In genomic region chr12:12883369-12884001, GRCh38 we compare ENCODE assay signal across 13 cellular contexts. TPM values are rescaled to one million over a fixed set of nuclear protein-coding genes. Genes with fewer than 3 reads are reported as not detected.
DNase-seq lines count a peak whose midpoint lies in the region; ATAC-seq, FAIRE-seq and TF ChIP-seq lines count a peak whose summit lies in the region.
"Had no signal": no experiment of that assay in that cellular context is flagged by ENCODE, and none has a peak within 500 bp of the region (broad histone marks: within the 10 kb centered on the region; RNA-seq: fewer than 3 reads in every experiment).

No MANE protein-coding gene starts in this region.

- BruUV-seq in K562 (replicated peaks; lab: Mats Ljungman, UMichigan), result no TSS peak

- no peaks in the 10 kb centered on the region for H3K36me3 Mint-ChIP-seq in stimulated activated memory B cell treated with anti-CD40 and anti-IgM and Interleukin-4, amounts not matched to agents 10 μg/mL and 1 μg/mL and 100 μg/mL, for 72 hours
- H3K36me3 Mint-ChIP-seq in activated naive CD4-positive, alpha-beta T cell treated with anti-CD3 and anti-CD28 coated beads, Interleukin-2, amount 10 ng/mL, durations not matched to agents 7 days and 5 days, result no peaks in the 10 kb centered on the region

- H3K9me3 ChIP-seq in K562 (replicated peaks; ENCODE audit: control insufficient read depth, insufficient read depth, low read depth, low read length) (no peaks in the 10 kb centered on the region), upper lobe of left lung (no peaks in the 10 kb centered on the region)

- POLR2A ChIA-PET in K562 (lab: Yijun Ruan, JAX), result no interaction called here

- H3K27me3 ChIP-seq in K562 (ENCODE audit: control insufficient read depth in 2 of 2, insufficient read depth in 2 of 2, low read length in 2 of 2) (peaks cover 0 to 11% of the 10 kb centered on the region in 2 experiments; a peak in 2 of 5 replicates), upper lobe of left lung (no peaks in the 10 kb centered on the region)

- H3K27ac ChIP-seq in K562 (ENCODE audit: extremely low read depth, low read depth, low read length) (no peak overlapping the region), upper lobe of left lung (peak overlapping the region; percentile 27 to 75 (median 62))

- no peak for TF ChIP-seq RAD21 in K562 (CRISPR knock-in tag; conservative IDR thresholded peaks at IDR 0.05 in 1 of 2, IDR thresholded peaks at IDR 0.05 in 1 of 2)

- CTCF ChIA-PET in K562 (lab: Yijun Ruan, JAX; ENCODE audit: low intra/inter-chr PET ratio), result no interaction called here
- CTCF ChIA-PET in activated naive CD4-positive, alpha-beta T cell treated with anti-CD3 and anti-CD28 coated beads, Interleukin-2, amount 10 ng/mL, durations not matched to agents 7 days and 5 days (lab: Charles Lee), result no interaction called here

- no peak overlapping the region for H3K27ac Mint-ChIP-seq in stimulated activated memory B cell treated with anti-CD40 and anti-IgM and Interleukin-4, amounts not matched to agents 10 μg/mL and 1 μg/mL and 100 μg/mL, for 72 hours
- H3K27ac Mint-ChIP-seq in activated naive CD4-positive, alpha-beta T cell treated with anti-CD3 and anti-CD28 coated beads, Interleukin-2, amount 10 ng/mL, durations not matched to agents 7 days and 5 days, result no peak overlapping the region
- H3K27ac Mint-ChIP-seq: activated T-cell treated with anti-CD3 and anti-CD28 coated beads, Interleukin-2, amount 50 U/mL, for 72 hours had no signal

- no peaks in the 10 kb centered on the region for H3K79me2 ChIP-seq in K562 (ENCODE audit: control insufficient read depth, insufficient read depth, low read length)

- DNase-seq in HT-29 (ENCODE audit: low spot score), result peak; percentile 88
- peak; percentile 20 to 23 (median 22) for DNase-seq in K562 (ENCODE audit: extremely low read depth in 1 of 4, low spot score in 3 of 4)
- no peak for DNase-seq in left colon
- DNase-seq in upper lobe of left lung, result peak in 1 of 2 donors; percentile 60
- no peak for DNase-seq in NCI-H1930 (lab: John Stamatoyannopoulos, UW)
- no peak for DNase-seq in activated naive CD4-positive, alpha-beta T cell treated with anti-CD3 and anti-CD28 coated beads, Interleukin-2, amount 10 ng/mL, durations not matched to agents 7 days and 5 days
- DNase-seq: activated CD4-positive, CD25-positive, alpha-beta regulatory T cell; activated T-cell treated with anti-CD3 and anti-CD28 coated beads, Interleukin-2, amount 50 U/mL, for 72 hours; cerebellar nuclear complex; DMS153; right cardiac atrium had no signal

- no peaks in the 10 kb centered on the region for H3K9me1 ChIP-seq in K562 (ENCODE audit: control insufficient read depth, insufficient read depth, low read length)

- intact Hi-C loops in K562 (cut with micrococcal nuclease), result no loop called here
- intact Hi-C loops in left colon (cut with DNase I, micrococcal nuclease), result loop anchor here in 1 of 2 donors (10.0 kb wide), 1 partner anchor 49 kb away; no protein-coding TSS in a partner anchor

- no peaks in the 10 kb centered on the region for H3K4me1 Mint-ChIP-seq in stimulated activated memory B cell treated with anti-CD40 and anti-IgM and Interleukin-4, amounts not matched to agents 10 μg/mL and 1 μg/mL and 100 μg/mL, for 72 hours
- peaks cover 27% of the 10 kb centered on the region for H3K4me1 Mint-ChIP-seq in activated naive CD4-positive, alpha-beta T cell treated with anti-CD3 and anti-CD28 coated beads, Interleukin-2, amount 10 ng/mL, durations not matched to agents 7 days and 5 days

- H3K4me3 Mint-ChIP-seq in stimulated activated memory B cell treated with anti-CD40 and anti-IgM and Interleukin-4, amounts not matched to agents 10 μg/mL and 1 μg/mL and 100 μg/mL, for 72 hours, result no peak overlapping the region
- no peak overlapping the region for H3K4me3 Mint-ChIP-seq in activated naive CD4-positive, alpha-beta T cell treated with anti-CD3 and anti-CD28 coated beads, Interleukin-2, amount 10 ng/mL, durations not matched to agents 7 days and 5 days
- H3K4me3 Mint-ChIP-seq: activated T-cell treated with anti-CD3 and anti-CD28 coated beads, Interleukin-2, amount 50 U/mL, for 72 hours had no signal

- no peak for TF ChIP-seq EP300 in K562 (IDR thresholded peaks at IDR 0.05; ENCODE audit: low read length)
- TF ChIP-seq EP300 in upper lobe of left lung (IDR thresholded peaks at IDR 0.05), result peak in 2 of 4 donors; percentile 6 to 61

- H3K9me3 Mint-ChIP-seq in stimulated activated memory B cell treated with anti-CD40 and anti-IgM and Interleukin-4, amounts not matched to agents 10 μg/mL and 1 μg/mL and 100 μg/mL, for 72 hours, result no peaks in the 10 kb centered on the region
- H3K9me3 Mint-ChIP-seq in activated naive CD4-positive, alpha-beta T cell treated with anti-CD3 and anti-CD28 coated beads, Interleukin-2, amount 10 ng/mL, durations not matched to agents 7 days and 5 days, result no peaks in the 10 kb centered on the region
- H3K9me3 Mint-ChIP-seq: activated T-cell treated with anti-CD3 and anti-CD28 coated beads, Interleukin-2, amount 50 U/mL, for 72 hours had no signal

- TF ChIP-seq CTCF in K562 (IDR thresholded peaks at IDR 0.05 in 2 of 3, conservative IDR thresholded peaks at IDR 0.05 in 1 of 3; ENCODE audit: insufficient read depth in 2 of 3, low read depth in 1 of 3, low read length in 3 of 3) (no peak), upper lobe of left lung (IDR thresholded peaks at IDR 0.05) (no peak)

- H3K4me3 ChIP-seq in K562, result no peak overlapping the region
- H3K4me3 ChIP-seq in upper lobe of left lung, result no peak overlapping the region

- H3K36me3 ChIP-seq in K562 (ENCODE audit: control insufficient read depth, insufficient read depth, low read length), result no peaks in the 10 kb centered on the region
- H3K36me3 ChIP-seq in upper lobe of left lung, result no peaks in the 10 kb centered on the region

- no peak overlapping the region for H2AFZ ChIP-seq in K562 (ENCODE audit: low read depth, low read length)

- no peak overlapping the region for H3K4me2 ChIP-seq in K562 (ENCODE audit: insufficient read depth, low read length)

- in situ Hi-C loops in K562 (cut with MboI), result no loop called here

- WGBS in K562 (ENCODE audit: insufficient coverage, low coverage, missing lambda C conversion rate), result 51% methylated on average over 6 of the region's 6 CpGs
- WGBS in upper lobe of left lung, 2 donors, result 71 to 84% methylated on average over 6 of the region's 6 CpGs

- peaks cover 27% of the 10 kb centered on the region for H3K27me3 Mint-ChIP-seq in stimulated activated memory B cell treated with anti-CD40 and anti-IgM and Interleukin-4, amounts not matched to agents 10 μg/mL and 1 μg/mL and 100 μg/mL, for 72 hours
- H3K27me3 Mint-ChIP-seq in activated naive CD4-positive, alpha-beta T cell treated with anti-CD3 and anti-CD28 coated beads, Interleukin-2, amount 10 ng/mL, durations not matched to agents 7 days and 5 days, result peaks cover 14% of the 10 kb centered on the region

- TF ChIP-seq POLR2A in K562 (conservative IDR thresholded peaks at IDR 0.05) (no peak), upper lobe of left lung (IDR thresholded peaks at IDR 0.05) (no peak)

- no peak overlapping the region for H3K9ac ChIP-seq in K562 (ENCODE audit: insufficient read depth in 1 of 2, low read depth in 2 of 2, low read length in 2 of 2)

- no peaks in the 10 kb centered on the region for H4K20me1 ChIP-seq in K562 (replicated peaks; ENCODE audit: control insufficient read depth, insufficient read depth, low read length)

- no peak for FAIRE-seq in K562 (lab: Jason Lieb, UNC)
- FAIRE-seq: GM18507 had no signal

- H3K4me1 ChIP-seq in K562 (replicated peaks in 1 of 2; ENCODE audit: control insufficient read depth in 2 of 2, insufficient read depth in 2 of 2, low read length in 2 of 2) (peaks cover 0 to 8% of the 10 kb centered on the region in 2 experiments; a peak in 2 of 5 replicates), upper lobe of left lung (peaks cover 0 to 13% (median 0%) of the 10 kb centered on the region in 4 donors)

- ATAC-seq in K562 (peak; percentile 71), left colon (peak; percentile 62), upper lobe of left lung (ENCODE audit: low FRiP score in 2 of 2) (peak; percentile 52 to 53)
- no peak for ATAC-seq in stimulated activated memory B cell treated with anti-CD40 and anti-IgM and Interleukin-4, amounts not matched to agents 10 μg/mL and 1 μg/mL and 100 μg/mL, for 72 hours
- ATAC-seq: activated T-cell treated with anti-CD3 and anti-CD28 coated beads, Interleukin-2, amount 50 U/mL, for 72 hours had no signal

TF ChIP-seq in K562, 482 proteins besides CTCF, POLR2A, EP300 and RAD21 (continues in another document):
- TF ChIP-seq ZNF23 (CRISPR knock-in tag; IDR thresholded peaks at IDR 0.05), result no peak

RNA-seq across cellular contexts. Expression of gene GPRC5A, which starts 7.9 kb away (rescaled TPM):
- total RNA-seq in HT-29 (2014; rRNA removed; shearing (Covaris generic)), result 162 and 185 TPM in 2 replicates
- total RNA-seq in K562 (2011; cell fraction: chromatin; rRNA removed; ENCODE audit: low replicate concordance), result 0.16 and 0.65 TPM in 2 replicates
- total RNA-seq in K562 (2011; cell fraction: nucleolus; rRNA removed), result 0.17 and 0.26 TPM in 2 replicates
- total RNA-seq in K562 (2011; cell fraction: nucleoplasm; rRNA removed), result 0.07 and 0.23 TPM in 2 replicates
- total RNA-seq in K562 (2014; rRNA removed) (not detected in 2 replicates), K562 (2014; rRNA removed; fragmentation: Illumina TruSeq; extraction: Trizol) (not detected in 2 replicates), K562 (2015; rRNA removed; fragmentation: Illumina TruSeq; extraction: Trizol) (not detected in 2 replicates), K562 (2021) (0.64 and 0.78 TPM in 2 replicates), left colon (100 to 1,000 TPM; 206 to 463 TPM), upper lobe of left lung (100 to 1,000 TPM; 194 to 890 (median 653) TPM)
- polyA plus RNA-seq in K562 (2011; rRNA removed) (0.08 and 0.18 TPM in 2 replicates), K562 (2014; fragmentation: Illumina TruSeq; extraction: Trizol) (0.01 and 0.03 TPM in 2 replicates), K562 (2014; fragmentation: Nextera tagmentation; extraction: Ambion mirVana) (not detected), K562 (2014; rRNA removed) (0.04 TPM in 1 of 2 replicates, not detected in the other)
- polyA plus RNA-seq in K562 (2011; cell fraction: cytosol; rRNA removed), result 0.28 and 0.66 TPM in 2 replicates
- 0.06 and 0.29 TPM in 2 replicates for polyA plus RNA-seq in K562 (2011; cell fraction: nucleus; rRNA removed)
- 0.03 and 0.04 TPM in 2 replicates for polyA plus RNA-seq in K562 (2012)
- polyA minus RNA-seq in K562 (2011; rRNA and poly(A)+ RNA removed), result 0.18 and 0.53 TPM in 2 replicates
- polyA minus RNA-seq in K562 (2011; cell fraction: cytosol; rRNA and poly(A)+ RNA removed), result 0.38 and 2.5 TPM in 2 replicates
- polyA minus RNA-seq in K562 (2011; cell fraction: nucleus; rRNA and poly(A)+ RNA removed), result 0.44 and 0.54 TPM in 2 replicates

Comparison
In these comparisons a context has a peak if more than half of its experiments do, and no peak if none do; other contexts are left out.
1. DNase-seq: peak in HT-29 (single experiment) and K562 (4 of 4); none in left colon (0 of 2), NCI-H1930 (0 of 2) and activated naive CD4-positive, alpha-beta T cell treated with anti-CD3 and anti-CD28 coated beads, Interleukin-2, amount 10 ng/mL, durations not matched to agents 7 days and 5 days (single experiment).
2. RNA of gene GPRC5A, which starts 7.9 kb away (total RNA-seq): 194 to 890 TPM in upper lobe of left lung, 206 to 463 TPM in left colon and 162 to 185 TPM in HT-29; 0.07 to 0.78 TPM in K562; every median in the first group is over 10 times any median in the second.